Comparison of ENCODE assay signal across 8 cellular contexts in the genomic region with DNA sequence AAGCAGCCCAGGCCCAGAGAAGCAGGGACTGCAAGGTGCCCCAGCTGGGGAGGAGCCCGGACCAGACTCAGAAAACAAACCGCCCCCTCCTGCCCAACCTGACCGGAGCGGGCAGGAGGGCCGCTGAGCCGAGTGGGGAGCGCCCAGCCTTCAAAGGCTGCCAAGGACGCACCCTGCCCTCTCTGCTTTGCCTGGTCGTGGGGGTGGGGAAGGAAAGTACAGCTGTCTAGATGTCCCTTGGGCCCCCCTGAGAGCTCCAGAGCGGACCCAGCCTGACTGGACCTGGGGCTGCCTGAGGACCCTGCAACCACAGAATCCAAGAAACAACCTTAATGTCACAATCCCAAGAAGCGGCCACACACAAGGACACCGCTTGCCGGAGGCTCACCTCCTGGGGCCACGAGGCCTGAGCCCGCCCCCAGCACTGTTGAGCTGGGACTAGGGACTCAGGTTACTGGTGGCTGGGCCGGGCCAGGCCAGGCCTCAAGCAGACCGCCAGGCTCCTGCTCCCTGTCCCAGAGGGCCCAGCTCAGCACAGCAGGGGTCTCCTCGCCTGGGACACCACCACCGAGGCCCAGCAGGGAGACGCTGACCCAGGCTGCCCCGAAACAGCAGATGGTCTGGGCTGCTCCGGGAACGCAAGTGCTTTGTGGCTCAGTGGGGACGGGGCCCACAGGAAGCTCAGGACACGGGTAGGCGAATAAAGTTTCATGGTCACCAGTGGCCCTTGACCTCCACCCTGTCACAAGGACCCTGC. TPM values are rescaled to one million over a fixed set of nuclear protein-coding genes. Genes with fewer than 3 reads are reported as not detected.
DNase-seq lines count a peak whose midpoint lies in the region; ATAC-seq and TF ChIP-seq lines count a peak whose summit lies in the region.

No MANE protein-coding gene starts in this region.

- peaks cover 0 to 3% of the 10 kb centered on the region in 2 donors for H3K27me3 Mint-ChIP-seq in natural killer cell (ENCODE audit: low read depth in 2 of 2)

- H3K9me2 ChIP-seq in DOHH2 (replicated peaks; ENCODE audit: control insufficient read depth, low read length): no peaks in the 10 kb centered on the region

- H3K4me2 ChIP-seq in DOHH2 (ENCODE audit: low read length): peak overlapping the region; percentile 69

- H3K9ac ChIP-seq in NT2/D1 (ENCODE audit: insufficient read length, low read depth) (peak overlapping the region; percentile 87), endocrine pancreas (ENCODE audit: control insufficient read depth, insufficient read depth, low read length) (peak overlapping the region; percentile 55)

- no peaks in the 10 kb centered on the region for H3K36me3 ChIP-seq in DOHH2 (ENCODE audit: control insufficient read depth, low read length)
- H3K36me3 ChIP-seq in NT2/D1 (ENCODE audit: insufficient read depth, insufficient read length, low read length): peaks cover 8% of the 10 kb centered on the region
- no peaks in the 10 kb centered on the region for H3K36me3 ChIP-seq in endocrine pancreas (ENCODE audit: control insufficient read depth, insufficient read depth, low read length)

- no peak for TF ChIP-seq CTCF in DOHH2 (IDR thresholded peaks at IDR 0.05; ENCODE audit: low read depth, low read length, poor library complexity, severe bottlenecking)
- no peak for TF ChIP-seq CTCF in natural killer cell (IDR thresholded peaks at IDR 0.05)
- no peak for TF ChIP-seq CTCF in GM10248 (IDR thresholded peaks at IDR 0.05; ENCODE audit: control extremely low read depth, extremely low read depth, low read depth, missing control alignments)

- no peak overlapping the region for H3K27ac ChIP-seq in DOHH2 (ENCODE audit: low read depth, low read length)

- 0 out of 2 replicates have a peak, but pooled peaks cover under 1% of the 10 kb centered on the region for H3K27me3 ChIP-seq in DOHH2 (ENCODE audit: control insufficient read depth, low read length)
- no peaks in the 10 kb centered on the region for H3K27me3 ChIP-seq in NT2/D1 (ENCODE audit: insufficient read depth, insufficient read length)
- H3K27me3 ChIP-seq in endocrine pancreas (ENCODE audit: control insufficient read depth, insufficient read depth, low read length): peaks cover 2% of the 10 kb centered on the region

- DNase-seq in NT2/D1 (ENCODE audit: low read depth, low spot score) (no peak), natural killer cell (no peak), NCI-H345 (lab: John Stamatoyannopoulos, UW) (no peak), GM10248 (ENCODE audit: extremely low spot score) (no peak), medulla oblongata (ENCODE audit: extremely low spot score) (no peak)
- DNase-seq in stimulated activated CD4-positive, alpha-beta T cell treated with anti-CD3 and anti-CD28 coated beads, Interleukin-15, amount 100 ng/mL, for 24 hours: no peak

- H3F3A ChIP-seq in DOHH2 (ENCODE audit: control insufficient read depth, insufficient read depth): no peaks in the 10 kb centered on the region; the same call in 1 of the 2 replicates

- peaks cover 0 to 35% of the 10 kb centered on the region in 2 donors for H3K4me1 Mint-ChIP-seq in natural killer cell

- H3K4me3 ChIP-seq in DOHH2 (ENCODE audit: low read length) (peak overlapping the region; percentile 79), NT2/D1 (ENCODE audit: insufficient read length, low read depth) (peak overlapping the region; percentile 66), endocrine pancreas (ENCODE audit: control insufficient read depth, insufficient read depth, low read length) (no peak overlapping the region)

- H3K9me3 ChIP-seq in DOHH2 (ENCODE audit: control insufficient read depth, insufficient read depth, low read length): no peaks in the 10 kb centered on the region
- H3K9me3 ChIP-seq in NT2/D1 (ENCODE audit: insufficient read depth, low read length): no peaks in the 10 kb centered on the region
- H3K9me3 ChIP-seq in endocrine pancreas (ENCODE audit: control insufficient read depth, low read length): no peaks in the 10 kb centered on the region

- H3K4me1 ChIP-seq in DOHH2 (ENCODE audit: control insufficient read depth, low read length) (peaks cover 8% of the 10 kb centered on the region), NT2/D1 (ENCODE audit: insufficient read depth, insufficient read length) (peaks cover 15% of the 10 kb centered on the region), endocrine pancreas (ENCODE audit: control insufficient read depth, insufficient read depth, low read length) (no peaks in the 10 kb centered on the region)

- intact Hi-C loops in natural killer cell (cut with micrococcal nuclease): no loop called here

- no peak for ATAC-seq in natural killer cell

- POLR2A ChIA-PET in GM10248 (lab: Yijun Ruan, JAX): no interaction called here

- H3K9me3 Mint-ChIP-seq in natural killer cell: no peaks in the 10 kb centered on the region

- CTCF ChIA-PET in GM10248 (lab: Yijun Ruan, JAX): interaction anchor here (0.9 to 1.5 kb wide), 7 partner anchors 10 to 226 kb away, joined by 3 to 13 read pairs (median 4); no protein-coding TSS in a partner anchor

- no peaks in the 10 kb centered on the region for H3K36me3 Mint-ChIP-seq in natural killer cell

- 0 out of 2 replicates have a peak, but pooled peaks cover 4% of the 10 kb centered on the region for H4K20me1 ChIP-seq in DOHH2 (ENCODE audit: control insufficient read depth, insufficient read depth, low read depth, low read length)

- peak overlapping the region; percentile 76 for H3K4me3 Mint-ChIP-seq in natural killer cell

- peaks cover 56% of the 10 kb centered on the region for H3K79me2 ChIP-seq in DOHH2 (ENCODE audit: control insufficient read depth, low read length)

- H3K27ac Mint-ChIP-seq in natural killer cell: peak overlapping the region in 1 of 2 donors; percentile 53

RNA-seq across cellular contexts. Expression of gene DVL1, which starts 1.4 kb away (rescaled TPM):
- total RNA-seq in natural killer cell: 10 to 100 TPM; 33.8 to 41.9 (median 35.6) TPM

RNA-seq across cellular contexts. Expression of gene MXRA8, which starts 10.5 kb away (rescaled TPM):
- total RNA-seq in natural killer cell: under 1 TPM in 1 of 3 donors, not detected in 2; 0.26 TPM

RNA-seq across cellular contexts. Expression of gene TAS1R3, which starts 16.8 kb away (rescaled TPM):
- 1 to 10 TPM in 2 of 3 donors, under 1 TPM in 1; 0.66 to 1.4 (median 1.3) TPM for total RNA-seq in natural killer cell

RNA-seq across cellular contexts. Expression of gene CPTP, which starts 23.2 kb away (rescaled TPM):
- total RNA-seq in natural killer cell: 10 to 100 TPM in 2 of 3 donors, 1 to 10 TPM in 1; 8.0 to 14.6 (median 12.3) TPM

RNA-seq across cellular contexts. Expression of gene INTS11, which starts 23.4 kb away (rescaled TPM):
- 100 to 1,000 TPM; 150 to 189 (median 181) TPM for total RNA-seq in natural killer cell
